Comparison of ENCODE assay signal across 8 cellular contexts in the genomic region with DNA sequence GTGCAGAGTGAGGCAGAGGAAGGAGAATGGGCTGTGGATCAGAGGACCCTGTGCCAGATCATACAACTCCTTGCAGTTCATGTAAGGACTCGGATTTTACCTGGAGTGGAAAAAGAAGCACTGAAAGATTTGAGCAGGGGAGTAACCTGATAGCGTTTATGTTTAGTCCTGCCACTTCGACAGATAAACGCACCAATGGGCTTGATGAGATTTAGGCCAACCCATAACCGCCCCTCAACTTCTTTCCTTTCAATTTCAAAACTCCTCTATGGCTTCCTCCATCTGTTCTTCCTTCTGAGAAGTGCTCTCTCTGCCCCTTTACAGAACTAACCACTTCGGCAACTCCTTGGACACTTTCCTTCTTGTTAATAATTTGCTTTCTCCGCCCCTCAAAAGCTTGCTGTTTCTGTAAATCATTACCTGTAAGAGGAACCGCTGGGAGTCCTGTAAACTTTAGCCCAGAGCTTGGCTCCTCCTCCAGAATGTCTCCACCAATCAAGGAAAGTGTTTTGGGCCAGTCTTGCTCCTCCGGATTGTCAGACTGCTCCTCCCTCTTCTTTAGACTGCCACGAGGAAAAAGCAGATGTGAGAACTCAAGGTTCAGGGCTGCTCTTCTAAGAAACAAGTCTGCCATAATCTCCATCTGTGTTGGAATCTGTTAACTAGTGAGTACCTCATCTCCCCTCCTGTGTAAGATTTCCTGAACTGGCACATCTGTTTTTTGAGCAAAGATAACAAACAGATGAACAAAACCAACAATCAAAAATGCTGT. TPM values are rescaled to one million over a fixed set of nuclear protein-coding genes. Genes with fewer than 3 reads are reported as not detected.
DNase-seq lines count a peak whose midpoint lies in the region; ATAC-seq and TF ChIP-seq lines count a peak whose summit lies in the region.

A gene with protein sequence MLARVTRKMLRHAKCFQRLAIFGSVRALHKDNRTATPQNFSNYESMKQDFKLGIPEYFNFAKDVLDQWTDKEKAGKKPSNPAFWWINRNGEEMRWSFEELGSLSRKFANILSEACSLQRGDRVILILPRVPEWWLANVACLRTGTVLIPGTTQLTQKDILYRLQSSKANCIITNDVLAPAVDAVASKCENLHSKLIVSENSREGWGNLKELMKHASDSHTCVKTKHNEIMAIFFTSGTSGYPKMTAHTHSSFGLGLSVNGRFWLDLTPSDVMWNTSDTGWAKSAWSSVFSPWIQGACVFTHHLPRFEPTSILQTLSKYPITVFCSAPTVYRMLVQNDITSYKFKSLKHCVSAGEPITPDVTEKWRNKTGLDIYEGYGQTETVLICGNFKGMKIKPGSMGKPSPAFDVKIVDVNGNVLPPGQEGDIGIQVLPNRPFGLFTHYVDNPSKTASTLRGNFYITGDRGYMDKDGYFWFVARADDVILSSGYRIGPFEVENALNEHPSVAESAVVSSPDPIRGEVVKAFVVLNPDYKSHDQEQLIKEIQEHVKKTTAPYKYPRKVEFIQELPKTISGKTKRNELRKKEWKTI (plus strand): TSS at position 554 of the 772 bp plus-strand sequence. CDS start 6,021 bp downstream, outside the sequence.

- H3K36me3 ChIP-seq in HAP-1 (replicated peaks) (no peaks in the 10 kb centered on the region), lung (ENCODE audit: control insufficient read depth in 2 of 2, insufficient read depth in 2 of 2, low read length in 2 of 2) (no peaks in the 10 kb centered on the region)

- TF ChIP-seq POLR2A in GM10847 (IDR thresholded peaks at IDR 0.05; ENCODE audit: extremely low read depth, insufficient read length): peak; percentile 21

- DNase-seq in HAP-1 (ENCODE audit: low spot score in 2 of 2) (peak in 1 of 2 experiments; percentile 45), LNCaP clone FGC (ENCODE audit: low read depth) (peak; percentile 87), ecto neural progenitor cell (ENCODE audit: low spot score) (peak; percentile 63), lung (ENCODE audit: low spot score) (peak; percentile 88), NCI-H446 treated with DMSO at 0.1 percent for 48 hours (lab: John Stamatoyannopoulos, UW) (no peak)
- peak; percentile 70 for DNase-seq in activated CD4-positive, alpha-beta T cell treated with anti-CD3 and anti-CD28 coated beads for 48 hours
- DNase-seq in stimulated activated CD8-positive, alpha-beta memory T cell treated with anti-CD3 and anti-CD28 coated beads, Interleukin-4, amount 100 ng/mL, for 48 hours: peak; percentile 66

- peak; percentile 98 for ATAC-seq in lung (ENCODE audit: insufficient read depth, low FRiP score)

- H3K27me3 ChIP-seq in HAP-1 (ENCODE audit: low read depth): no peaks in the 10 kb centered on the region
- no peaks in the 10 kb centered on the region for H3K27me3 ChIP-seq in lung (ENCODE audit: control insufficient read depth, insufficient read depth)

- peak within 1 kb of the TSS in 1 of 2 donors; percentile 94 for H3K27ac ChIP-seq in lung (ENCODE audit: low read depth in 1 of 2, low read length in 1 of 2)

- peaks cover 3% of the 10 kb centered on the region; the same call in 1 of the 2 replicates for H3K4me1 ChIP-seq in HAP-1
- no peaks in the 10 kb centered on the region for H3K4me1 ChIP-seq in lung (ENCODE audit: control insufficient read depth in 2 of 2, insufficient read depth in 2 of 2, low read length in 2 of 2)

- H3K4me3 ChIP-seq in HAP-1: peak within 1 kb of the TSS; percentile 5; the same call in 1 of the 2 replicates
- peak within 1 kb of the TSS; percentile 55 for H3K4me3 ChIP-seq in LNCaP clone FGC (ENCODE audit: low read depth, low read length)
- no peak within 1 kb of the TSS for H3K4me3 ChIP-seq in lung

- in situ Hi-C loops in HAP-1 (cut with MboI; ENCODE audit: low sequenced_read_pairs): no loop called here

- TF ChIP-seq CTCF in LNCaP clone FGC (IDR thresholded peaks at IDR 0.05; ENCODE audit: control insufficient read depth, extremely low read depth, insufficient read depth) (no peak), lung (IDR thresholded peaks at IDR 0.05; ENCODE audit: control extremely low read depth, extremely low read depth) (no peak)

- 7 to 19% methylated on average over 10 of the region's 10 CpGs for WGBS in lung, 2 donors

- H3K9me3 ChIP-seq in HAP-1: peaks cover 10% of the 10 kb centered on the region; the same call in 1 of the 2 replicates
- H3K9me3 ChIP-seq in lung (ENCODE audit: control insufficient read depth in 2 of 2, insufficient read depth in 1 of 2, low read length in 1 of 2): peaks cover 0 to 2% of the 10 kb centered on the region in 2 donors

RNA-seq across cellular contexts. Expression of the gene that starts here (rescaled TPM):
- 10 to 100 TPM; 23.0 to 31.6 TPM for total RNA-seq in lung
- polyA plus RNA-seq in lung: 10 to 100 TPM; 10.3 to 48.6 TPM
